ENCODE assay signal across 1 cellular context in the genomic region with DNA sequence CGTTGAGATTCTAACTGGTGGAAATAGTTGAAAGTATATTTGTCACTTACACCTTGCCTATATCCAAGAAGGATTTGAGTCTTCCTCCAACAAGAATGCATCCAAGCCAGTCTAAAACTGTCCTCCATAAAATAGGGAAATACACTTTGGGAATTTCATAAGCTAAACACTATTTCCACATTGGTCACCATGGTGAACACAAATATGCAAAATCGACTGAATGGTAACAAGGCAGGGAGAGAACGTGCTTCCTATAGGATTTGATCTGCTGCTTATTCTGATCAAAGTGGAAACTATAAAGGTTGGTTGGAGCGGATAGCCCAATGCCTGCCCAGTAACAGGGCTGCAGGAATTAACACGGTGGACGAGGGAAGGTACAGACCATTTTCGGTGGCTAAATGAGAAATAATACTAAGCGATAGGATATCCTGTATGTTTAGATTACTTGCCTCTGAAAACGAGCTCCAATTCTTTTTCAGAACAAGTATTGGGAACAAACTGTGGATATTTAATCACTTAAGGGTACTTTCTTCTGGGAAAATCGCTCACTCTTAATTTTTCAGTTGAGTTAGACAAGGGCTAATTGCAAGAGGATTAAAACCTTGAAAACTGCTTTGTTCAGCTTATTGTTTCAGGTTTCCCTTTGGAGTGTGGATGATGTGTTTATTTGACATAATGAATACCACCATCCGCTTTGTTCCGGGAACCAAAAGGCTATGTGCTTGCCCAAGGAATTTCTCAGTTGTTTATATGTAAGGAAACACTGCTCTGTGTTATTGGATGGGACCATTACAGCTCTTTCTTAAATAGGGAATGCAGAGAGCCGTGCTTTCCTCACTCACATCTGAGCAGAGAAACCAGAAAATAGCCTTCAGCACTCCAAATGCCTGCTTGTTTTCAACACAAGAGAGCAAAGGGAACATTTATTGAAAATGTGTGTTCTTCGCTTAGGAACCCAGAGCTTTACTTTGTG.
TF ChIP-seq lines count a peak whose summit lies in the region.

No MANE protein-coding gene starts in this region.

TF ChIP-seq in H1, 55 proteins besides CTCF, POLR2A, EP300 and RAD21 (continued from another document):
- TF ChIP-seq NANOG (IDR thresholded peaks at IDR 0.05; ENCODE audit: insufficient read depth, low read depth, low read length, poor library complexity, severe bottlenecking) (no peak), POLR2AphosphoS5 (IDR thresholded peaks at IDR 0.05; ENCODE audit: low read depth, low read length) (no peak), BCL11A (IDR thresholded peaks at IDR 0.05; ENCODE audit: low read depth in 2 of 2, low read length in 2 of 2) (no peak), JUN (IDR thresholded peaks at IDR 0.05; ENCODE audit: low read depth, low read length) (no peak)
